Comparison of ENCODE assay signal across 2 cellular contexts in genomic region chr6:81776219-81776618, GRCh38.
TF ChIP-seq lines count a peak whose summit lies in the region.
"Not testable (repeated sequence)": the region's sequence is repeated elsewhere in the genome, so short reads cannot be mapped to it uniquely, and the experiment has no call there.

No MANE protein-coding gene starts in this region.

TF ChIP-seq in K562, 482 proteins besides CTCF, POLR2A, EP300 and RAD21:
- TF ChIP-seq CEBPB (tag; IDR thresholded peaks at IDR 0.05): peak; percentile 77
- TF ChIP-seq CEBPG (CRISPR knock-in tag; IDR thresholded peaks at IDR 0.05): not testable (repeated sequence)
- 0 out of 4 replicates have a peak, but pooled peaks of 1 of the 2 experiments have one; percentile 31 for TF ChIP-seq CEBPG (tag; conservative IDR thresholded peaks at IDR 0.05 in 1 of 2, IDR thresholded peaks at IDR 0.05 in 1 of 2)

TF ChIP-seq in liver, 16 proteins besides CTCF, POLR2A, EP300 and RAD21:
- TF ChIP-seq JUND (IDR thresholded peaks at IDR 0.05) (peak in 1 of 2 donors; percentile 22), YY1 (IDR thresholded peaks at IDR 0.05) (peak; percentile 24), RXRA (IDR thresholded peaks at IDR 0.05) (peak in 1 of 2 donors; percentile 42), HNF4A (conservative IDR thresholded peaks at IDR 0.05) (peak in 1 of 2 donors; percentile 53)
TF ChIP-seq in liver: peak in this region for 4; not testable (repeated sequence) for 12.
